9 cellular contexts compared by ENCODE assay signal in genomic region chr1:183604048-183604808, GRCh38. TPM values are rescaled to one million over a fixed set of nuclear protein-coding genes. Genes with fewer than 3 reads are reported as not detected.
DNase-seq lines count a peak whose midpoint lies in the region; ATAC-seq, FAIRE-seq and TF ChIP-seq lines count a peak whose summit lies in the region.
"Had no signal": no experiment of that assay in that cellular context is flagged by ENCODE, and none has a peak within 500 bp of the region (broad histone marks: within the 10 kb centered on the region; RNA-seq: fewer than 3 reads in every experiment).

No MANE protein-coding gene starts in this region.

- ATAC-seq in activated naive CD8-positive, alpha-beta T cell treated with anti-CD3 and anti-CD28 coated beads, Interleukin-2, amount 10 ng/mL, durations not matched to agents 7 days and 5 days (ENCODE audit: low read depth): no peak
- ATAC-seq in aorta (ENCODE audit: low FRiP score): peak; percentile 30
- ATAC-seq in omental fat pad (ENCODE audit: low FRiP score): no peak

- H3K9me3 ChIP-seq in aorta (ENCODE audit: control insufficient read depth, low read length) (no peaks in the 10 kb centered on the region), kidney (ENCODE audit: control insufficient read depth in 1 of 2, low read length in 2 of 2) (no peaks in the 10 kb centered on the region)

- H3K4me1 ChIP-seq in aorta (ENCODE audit: control insufficient read depth in 1 of 2, insufficient read depth in 2 of 2, low read length in 2 of 2) (peaks cover 0 to 6% of the 10 kb centered on the region in 2 donors), kidney (ENCODE audit: control insufficient read depth in 1 of 2, insufficient read depth in 1 of 2, low read depth in 1 of 2, low read length in 2 of 2) (no peaks in the 10 kb centered on the region)

- no peaks in the 10 kb centered on the region for H3K9me3 Mint-ChIP-seq in activated naive CD8-positive, alpha-beta T cell treated with anti-CD3 and anti-CD28 coated beads, Interleukin-2, amount 10 ng/mL, durations not matched to agents 7 days and 5 days
- no peaks in the 10 kb centered on the region for H3K9me3 Mint-ChIP-seq in activated naive CD8-positive, alpha-beta T cell treated with anti-CD3 and anti-CD28 coated beads for 36 hours
- H3K9me3 Mint-ChIP-seq: CD4-positive, CD25-positive, alpha-beta regulatory T cell had no signal

- H3K27ac ChIP-seq in aorta (ENCODE audit: low read depth in 1 of 2, low read length in 2 of 2) (no peak overlapping the region), kidney (ENCODE audit: low read depth in 2 of 2, low read length in 2 of 2) (no peak overlapping the region)

- no peaks in the 10 kb centered on the region for H3K36me3 ChIP-seq in aorta (ENCODE audit: control insufficient read depth in 1 of 2, insufficient read depth in 2 of 2, low read length in 1 of 2)
- no peaks in the 10 kb centered on the region for H3K36me3 ChIP-seq in kidney (ENCODE audit: control insufficient read depth in 1 of 2, insufficient read depth in 2 of 2, low read length in 2 of 2)

- no peak overlapping the region for H3K4me3 ChIP-seq in foreskin fibroblast (ENCODE audit: low read depth in 1 of 2, low read length in 2 of 2)
- no peak overlapping the region for H3K4me3 ChIP-seq in aorta (ENCODE audit: low read length in 2 of 2)
- H3K4me3 ChIP-seq in kidney (ENCODE audit: low read length in 2 of 2): no peak overlapping the region

- peaks cover 12% of the 10 kb centered on the region for H3K27me3 Mint-ChIP-seq in activated naive CD8-positive, alpha-beta T cell treated with anti-CD3 and anti-CD28 coated beads, Interleukin-2, amount 10 ng/mL, durations not matched to agents 7 days and 5 days
- H3K27me3 Mint-ChIP-seq in activated naive CD8-positive, alpha-beta T cell treated with anti-CD3 and anti-CD28 coated beads for 36 hours: peaks cover 5% of the 10 kb centered on the region

- intact Hi-C loops in aorta (cut with DNase I): no loop called here
- intact Hi-C loops in kidney (cut with DNase I): no loop called here

- DNase-seq in activated naive CD8-positive, alpha-beta T cell treated with anti-CD3 and anti-CD28 coated beads, Interleukin-2, amount 10 ng/mL, durations not matched to agents 7 days and 5 days: no peak
- no peak for DNase-seq in activated naive CD8-positive, alpha-beta T cell treated with anti-CD3 and anti-CD28 coated beads for 36 hours
- DNase-seq in NCI-H69 (lab: John Stamatoyannopoulos, UW): peak; percentile 25
- DNase-seq in foreskin fibroblast: peak; percentile 87 to 91
- DNase-seq in aorta: peak in 1 of 2 donors; percentile 65
- DNase-seq in stimulated activated CD4-positive, alpha-beta T cell treated with anti-CD3 and anti-CD28 coated beads, Interleukin-1b, Interleukin-23, amount 100 ng/mL, for 48 hours: no peak
- DNase-seq in kidney: no peak
- DNase-seq in omental fat pad (ENCODE audit: low spot score): no peak
- DNase-seq: CD4-positive, CD25-positive, alpha-beta regulatory T cell had no signal

- H3K4me3 Mint-ChIP-seq in activated naive CD8-positive, alpha-beta T cell treated with anti-CD3 and anti-CD28 coated beads, Interleukin-2, amount 10 ng/mL, durations not matched to agents 7 days and 5 days: no peak overlapping the region
- H3K4me3 Mint-ChIP-seq in activated naive CD8-positive, alpha-beta T cell treated with anti-CD3 and anti-CD28 coated beads for 36 hours: no peak overlapping the region
- H3K4me3 Mint-ChIP-seq: CD4-positive, CD25-positive, alpha-beta regulatory T cell had no signal

- peak overlapping the region; percentile 57 for H3K27ac Mint-ChIP-seq in activated naive CD8-positive, alpha-beta T cell treated with anti-CD3 and anti-CD28 coated beads, Interleukin-2, amount 10 ng/mL, durations not matched to agents 7 days and 5 days
- no peak overlapping the region for H3K27ac Mint-ChIP-seq in activated naive CD8-positive, alpha-beta T cell treated with anti-CD3 and anti-CD28 coated beads for 36 hours
- H3K27ac Mint-ChIP-seq: CD4-positive, CD25-positive, alpha-beta regulatory T cell had no signal

- POLR2A ChIA-PET in activated naive CD8-positive, alpha-beta T cell treated with anti-CD3 and anti-CD28 coated beads, Interleukin-2, amount 10 ng/mL, durations not matched to agents 7 days and 5 days (lab: Charles Lee): no interaction called here

- TF ChIP-seq CTCF in foreskin fibroblast (IDR thresholded peaks at IDR 0.05; ENCODE audit: low read depth, low read length) (no peak), kidney (IDR thresholded peaks at IDR 0.05; ENCODE audit: borderline replicate concordance, extremely low read depth, insufficient read depth) (no peak), omental fat pad (IDR thresholded peaks at IDR 0.05) (no peak)

- peaks cover 4% of the 10 kb centered on the region for H3K36me3 Mint-ChIP-seq in activated naive CD8-positive, alpha-beta T cell treated with anti-CD3 and anti-CD28 coated beads, Interleukin-2, amount 10 ng/mL, durations not matched to agents 7 days and 5 days
- H3K36me3 Mint-ChIP-seq in activated naive CD8-positive, alpha-beta T cell treated with anti-CD3 and anti-CD28 coated beads for 36 hours: no peaks in the 10 kb centered on the region
- H3K36me3 Mint-ChIP-seq: CD4-positive, CD25-positive, alpha-beta regulatory T cell had no signal

- H3K9ac ChIP-seq in kidney (ENCODE audit: low read length in 2 of 2): no peak overlapping the region

- 71 to 72% methylated on average over 10 of the region's 10 CpGs for WGBS in aorta, 2 donors

- FAIRE-seq in kidney (lab: Jason Lieb, UNC): no peak

- H3K27me3 ChIP-seq in aorta (ENCODE audit: control insufficient read depth in 1 of 2, insufficient read depth in 2 of 2, low read length in 1 of 2): no peaks in the 10 kb centered on the region

- H3K4me1 Mint-ChIP-seq in activated naive CD8-positive, alpha-beta T cell treated with anti-CD3 and anti-CD28 coated beads, Interleukin-2, amount 10 ng/mL, durations not matched to agents 7 days and 5 days: peaks cover 12% of the 10 kb centered on the region
- peaks cover 3% of the 10 kb centered on the region for H3K4me1 Mint-ChIP-seq in activated naive CD8-positive, alpha-beta T cell treated with anti-CD3 and anti-CD28 coated beads for 36 hours
- H3K4me1 Mint-ChIP-seq: CD4-positive, CD25-positive, alpha-beta regulatory T cell had no signal

RNA-seq across cellular contexts. Expression of gene NCF2, which starts 14.0 kb away (rescaled TPM):
- total RNA-seq in activated naive CD8-positive, alpha-beta T cell treated with anti-CD3 and anti-CD28 coated beads, Interleukin-2, amount 10 ng/mL, durations not matched to agents 7 days and 5 days: 1 to 10 TPM; 7.5 to 8.0 TPM
- total RNA-seq in activated naive CD8-positive, alpha-beta T cell treated with anti-CD3 and anti-CD28 coated beads for 36 hours: 1 to 10 TPM; 4.0 to 5.4 TPM
- 10 to 100 TPM; 17.0 to 28.0 TPM for total RNA-seq in aorta
- 10 to 100 TPM in 1 of 2 donors, 1 to 10 TPM in 1; 2.2 to 19.8 TPM for polyA plus RNA-seq in aorta
- total RNA-seq in kidney: 16.7 TPM
- polyA plus RNA-seq in kidney (ENCODE audit: insufficient read depth, low read depth, low replicate concordance): 2.5 TPM
- total RNA-seq in omental fat pad: 10 to 100 TPM; 20.4 to 85.0 (median 44.4) TPM

RNA-seq across cellular contexts. Expression of gene ARPC5, which starts 31.4 kb away (rescaled TPM):
- total RNA-seq in activated naive CD8-positive, alpha-beta T cell treated with anti-CD3 and anti-CD28 coated beads, Interleukin-2, amount 10 ng/mL, durations not matched to agents 7 days and 5 days: 100 to 1,000 TPM; 186 to 207 TPM
- total RNA-seq in activated naive CD8-positive, alpha-beta T cell treated with anti-CD3 and anti-CD28 coated beads for 36 hours: 100 to 1,000 TPM; 130 to 136 TPM
- total RNA-seq in aorta (100 to 1,000 TPM; 115 to 131 TPM), kidney (107 TPM), omental fat pad (10 to 100 TPM; 68.7 to 99.2 (median 90.2) TPM)
- polyA plus RNA-seq in aorta (100 to 1,000 TPM in 1 of 2 donors, 10 to 100 TPM in 1; 90.6 to 162 TPM), kidney (ENCODE audit: insufficient read depth, low read depth, low replicate concordance) (75.9 TPM)

RNA-seq across cellular contexts. Expression of gene APOBEC4, which starts 48.9 kb away (rescaled TPM):
- total RNA-seq in activated naive CD8-positive, alpha-beta T cell treated with anti-CD3 and anti-CD28 coated beads, Interleukin-2, amount 10 ng/mL, durations not matched to agents 7 days and 5 days: not detected
- total RNA-seq in activated naive CD8-positive, alpha-beta T cell treated with anti-CD3 and anti-CD28 coated beads for 36 hours: not detected
- total RNA-seq in aorta (not detected), kidney (not detected), omental fat pad (not detected)
- polyA plus RNA-seq in aorta (not detected), kidney (ENCODE audit: insufficient read depth, low read depth, low replicate concordance) (not detected)
- total RNA-seq: CD4-positive, CD25-positive, alpha-beta regulatory T cell had no signal
- polyA plus RNA-seq: CD4-positive, CD25-positive, alpha-beta regulatory T cell had no signal

Comparison
In these comparisons a context has a peak if more than half of its experiments do, and no peak if none do; other contexts are left out.
1. DNase-seq: peak in NCI-H69 (single experiment) and foreskin fibroblast (2 of 2); none in activated naive CD8-positive, alpha-beta T cell treated with anti-CD3 and anti-CD28 coated beads, Interleukin-2, amount 10 ng/mL, durations not matched to agents 7 days and 5 days (single experiment), activated naive CD8-positive, alpha-beta T cell treated with anti-CD3 and anti-CD28 coated beads for 36 hours (single experiment), stimulated activated CD4-positive, alpha-beta T cell treated with anti-CD3 and anti-CD28 coated beads, Interleukin-1b, Interleukin-23, amount 100 ng/mL, for 48 hours (single experiment), kidney (single experiment) and omental fat pad (single experiment).